In the genomic region with DNA sequence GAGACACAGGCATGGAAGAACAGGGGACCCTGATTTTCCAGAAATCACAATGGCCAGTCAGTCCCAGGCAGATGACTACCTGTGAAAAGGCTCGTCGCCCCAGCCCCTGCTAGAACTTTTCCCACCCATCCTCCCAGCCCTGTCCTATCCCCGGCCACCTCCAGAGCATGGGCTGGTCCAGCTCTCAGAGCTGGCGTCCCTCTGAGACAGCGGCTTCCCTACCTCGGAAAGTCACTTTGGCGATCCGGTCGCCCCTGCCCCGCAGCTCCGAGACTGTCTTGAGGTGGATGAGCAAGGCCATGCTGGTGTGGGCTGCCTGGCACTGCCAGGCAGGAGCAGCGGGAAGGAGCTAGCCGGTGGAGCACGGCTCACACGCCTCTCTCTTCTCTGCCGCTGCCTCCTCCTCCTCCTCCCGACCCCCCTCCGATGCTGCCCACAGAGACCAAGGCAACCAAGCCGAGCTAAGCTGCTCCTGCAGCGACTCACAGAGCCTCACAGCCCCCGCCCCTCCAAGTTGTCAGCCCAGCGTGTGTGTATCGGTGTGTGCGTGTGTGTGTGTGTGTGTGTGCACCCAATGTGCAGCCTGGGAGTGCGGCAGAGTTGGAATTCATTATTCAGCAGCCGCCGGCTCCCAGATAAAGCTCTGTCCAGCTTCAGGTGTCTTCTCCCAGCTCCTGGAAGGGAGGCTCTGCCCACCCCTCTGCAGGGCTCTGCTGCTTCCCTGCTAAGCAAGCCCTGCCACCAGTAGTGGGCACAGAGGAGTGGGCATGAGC, we compare ENCODE assay signal across 17 cellular contexts.
DNase-seq lines count a peak whose midpoint lies in the region; ATAC-seq and TF ChIP-seq lines count a peak whose summit lies in the region.
"Had no signal": no experiment of that assay in that cellular context is flagged by ENCODE, and none has a peak within 500 bp of the region (broad histone marks: within the 10 kb centered on the region; RNA-seq: fewer than 3 reads in every experiment).

No MANE protein-coding gene starts in this region.

- H3K9me3 Mint-ChIP-seq in stimulated activated effector memory CD8-positive, alpha-beta T cell treated with anti-CD3 and anti-CD28 coated beads, Interleukin-12 subunit alpha, Interleukin-12 subunit beta, amount 100 ng/mL, for 72 hours: no peaks in the 10 kb centered on the region
- H3K9me3 Mint-ChIP-seq: CD4-positive, CD25-positive, alpha-beta regulatory T cell; immature natural killer cell had no signal

- DNase-seq in DMS79 treated with DMSO at 0.1 percent for 48 hours (lab: John Stamatoyannopoulos, UW): peak; percentile 17
- no peak for DNase-seq in DMS79 (lab: John Stamatoyannopoulos, UW)
- DNase-seq in NCI-H2227 (lab: John Stamatoyannopoulos, UW; ENCODE audit: unreplicated experiment): peak; percentile 82
- DNase-seq in fibroblast of pulmonary artery (ENCODE audit: low read depth): peak; percentile 9
- peak; percentile 47 for DNase-seq in putamen (ENCODE audit: low spot score)
- no peak for DNase-seq in NCI-H1092 treated with DMSO at 0.1 percent for 48 hours (lab: John Stamatoyannopoulos, UW)
- DNase-seq in stimulated activated effector memory CD8-positive, alpha-beta T cell treated with anti-CD3 and anti-CD28 coated beads, Interleukin-12 subunit alpha, Interleukin-12 subunit beta, amount 100 ng/mL, for 72 hours (ENCODE audit: low spot score in 2 of 2): no peak
- DNase-seq in NCI-H146 treated with DMSO at 0.1 percent for 48 hours (lab: John Stamatoyannopoulos, UW; ENCODE audit: unreplicated experiment): no peak
- DNase-seq: CD4-positive, CD25-positive, alpha-beta regulatory T cell; foreskin melanocyte; immature natural killer cell; mesenchymal stem cell; NCI-H1694; NCI-H524 treated with DMSO at 0.1 percent for 48 hours; PC-3; small intestine; stimulated activated naive CD4-positive, alpha-beta T cell treated with Interleukin-2 at 50 U/mL for 16 hours had no signal

- H3K4me3 ChIP-seq in fibroblast of pulmonary artery (replicated peaks; ENCODE audit: low read depth, low read length): no peak overlapping the region

- TF ChIP-seq CTCF in fibroblast of pulmonary artery (IDR thresholded peaks at IDR 0.05; ENCODE audit: low read length, missing control alignments): no peak

- H3K36me3 Mint-ChIP-seq in stimulated activated effector memory CD8-positive, alpha-beta T cell treated with anti-CD3 and anti-CD28 coated beads, Interleukin-12 subunit alpha, Interleukin-12 subunit beta, amount 100 ng/mL, for 72 hours: no peaks in the 10 kb centered on the region
- H3K36me3 Mint-ChIP-seq: CD4-positive, CD25-positive, alpha-beta regulatory T cell; immature natural killer cell had no signal

- H3K4me3 Mint-ChIP-seq in stimulated activated effector memory CD8-positive, alpha-beta T cell treated with anti-CD3 and anti-CD28 coated beads, Interleukin-12 subunit alpha, Interleukin-12 subunit beta, amount 100 ng/mL, for 72 hours: no peak overlapping the region
- H3K4me3 Mint-ChIP-seq: CD4-positive, CD25-positive, alpha-beta regulatory T cell; immature natural killer cell had no signal

- H3K27ac Mint-ChIP-seq in stimulated activated effector memory CD8-positive, alpha-beta T cell treated with anti-CD3 and anti-CD28 coated beads, Interleukin-12 subunit alpha, Interleukin-12 subunit beta, amount 100 ng/mL, for 72 hours: no peak overlapping the region
- H3K27ac Mint-ChIP-seq: immature natural killer cell had no signal

- no peaks in the 10 kb centered on the region for H3K4me1 Mint-ChIP-seq in stimulated activated effector memory CD8-positive, alpha-beta T cell treated with anti-CD3 and anti-CD28 coated beads, Interleukin-12 subunit alpha, Interleukin-12 subunit beta, amount 100 ng/mL, for 72 hours

- ATAC-seq in stimulated activated effector memory CD8-positive, alpha-beta T cell treated with anti-CD3 and anti-CD28 coated beads, Interleukin-12 subunit alpha, Interleukin-12 subunit beta, amount 100 ng/mL, for 72 hours: no peak
- ATAC-seq: PC-3 had no signal

Comparison
In these comparisons a context has a peak if more than half of its experiments do, and no peak if none do; other contexts are left out.
1. DNase-seq: peak in DMS79 treated with DMSO at 0.1 percent for 48 hours (single experiment), NCI-H2227 (single experiment), fibroblast of pulmonary artery (single experiment) and putamen (single experiment); none in DMS79 (single experiment), NCI-H1092 treated with DMSO at 0.1 percent for 48 hours (single experiment), stimulated activated effector memory CD8-positive, alpha-beta T cell treated with anti-CD3 and anti-CD28 coated beads, Interleukin-12 subunit alpha, Interleukin-12 subunit beta, amount 100 ng/mL, for 72 hours (0 of 2) and NCI-H146 treated with DMSO at 0.1 percent for 48 hours (single experiment).